Comparison of ENCODE assay signal across 25 cellular contexts in the genomic region with DNA sequence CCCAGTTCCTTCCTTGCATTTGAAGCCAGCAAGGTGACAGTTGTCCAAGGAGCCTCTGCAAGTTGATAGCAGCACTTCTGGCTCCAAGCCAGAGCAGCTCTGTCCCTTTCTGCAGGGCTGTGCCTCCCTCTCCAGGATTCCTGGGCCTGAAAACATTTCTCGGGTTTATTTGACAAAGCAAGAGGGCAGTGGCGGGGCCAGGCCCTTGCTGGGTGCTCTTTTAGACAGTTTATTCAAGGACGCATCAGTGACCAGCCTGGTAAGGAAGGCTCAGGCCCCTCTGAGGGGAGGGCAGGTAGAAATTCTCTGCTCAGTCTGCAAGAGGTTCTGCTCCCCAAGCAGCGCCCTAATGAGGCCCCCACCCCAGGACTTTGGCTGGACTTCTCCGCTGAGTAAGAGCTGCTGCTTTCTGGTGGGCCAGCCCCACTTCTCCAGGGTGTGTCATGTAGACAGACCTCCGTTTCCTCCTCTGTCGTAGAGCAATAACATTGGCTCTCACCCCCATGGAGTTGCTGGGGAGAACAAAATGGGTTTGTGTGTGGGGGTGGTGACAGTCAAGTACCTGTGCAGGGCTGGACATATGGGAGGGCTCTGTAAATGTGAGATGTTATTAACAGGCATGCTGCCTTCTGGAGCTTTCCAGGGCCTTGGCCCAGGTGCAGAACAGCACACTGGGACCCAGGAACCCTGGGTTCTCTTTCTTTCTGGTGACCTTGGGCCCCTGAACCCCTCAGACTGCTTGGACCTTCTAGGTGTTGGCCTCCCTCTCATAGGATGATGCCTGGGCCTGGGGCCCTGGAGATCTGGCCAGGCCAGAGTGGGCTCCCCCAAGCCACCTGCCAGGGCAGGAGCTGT.
DNase-seq lines count a peak whose midpoint lies in the region; ATAC-seq and TF ChIP-seq lines count a peak whose summit lies in the region.
"Had no signal": no experiment of that assay in that cellular context is flagged by ENCODE, and none has a peak within 500 bp of the region (broad histone marks: within the 10 kb centered on the region; RNA-seq: fewer than 3 reads in every experiment).

No MANE protein-coding gene starts in this region.

- H2AFZ ChIP-seq in PC-9, result no peak overlapping the region

- no peaks in the 10 kb centered on the region for H3K9me2 ChIP-seq in PC-9 (ENCODE audit: insufficient read depth)

- H3K27me3 Mint-ChIP-seq in activated CD8-positive, alpha-beta T cell treated with anti-CD3 and anti-CD28 coated beads, Interleukin-2, amount 10 ng/mL, durations not matched to agents 7 days and 5 days (ENCODE audit: low read depth), result peaks cover 2% of the 10 kb centered on the region
- no peaks in the 10 kb centered on the region for H3K27me3 Mint-ChIP-seq in activated CD8-positive, alpha-beta T cell treated with anti-CD3 and anti-CD28 coated beads for 36 hours

- peaks cover 90% of the 10 kb centered on the region for H3K4me1 Mint-ChIP-seq in activated CD8-positive, alpha-beta T cell treated with anti-CD3 and anti-CD28 coated beads, Interleukin-2, amount 10 ng/mL, durations not matched to agents 7 days and 5 days (ENCODE audit: low read depth)
- peaks cover 83% of the 10 kb centered on the region for H3K4me1 Mint-ChIP-seq in activated CD8-positive, alpha-beta T cell treated with anti-CD3 and anti-CD28 coated beads for 36 hours (ENCODE audit: low read depth)

- TF ChIP-seq POLR2A in spleen (IDR thresholded peaks at IDR 0.05), result no peak

- ATAC-seq in activated CD8-positive, alpha-beta T cell treated with anti-CD3 and anti-CD28 coated beads, Interleukin-2, amount 10 ng/mL, durations not matched to agents 7 days and 5 days, result no peak
- ATAC-seq in activated CD8-positive, alpha-beta T cell treated with anti-CD3 and anti-CD28 coated beads for 36 hours, result no peak
- no peak for ATAC-seq in GM21786 (IDR thresholded peaks at IDR 0.05; ENCODE audit: unreplicated experiment)
- ATAC-seq: GM12878 had no signal

- H3K9me3 ChIP-seq in PC-9 (ENCODE audit: insufficient read depth, low read depth) (no peaks in the 10 kb centered on the region), spleen (no peaks in the 10 kb centered on the region)
- H3K9me3 ChIP-seq: esophagus muscularis mucosa, HAP-1, Peyer's patch had no signal

- H3K4me3 ChIP-seq in PC-9 (no peak overlapping the region), spleen (no peak overlapping the region)
- H3K4me3 ChIP-seq: cardiac muscle cell, esophagus muscularis mucosa, GM12878, HAP-1, Peyer's patch, SK-N-MC had no signal

- no peaks in the 10 kb centered on the region for H3K36me3 ChIP-seq in PC-9 (ENCODE audit: low read depth)
- H3K36me3 ChIP-seq in spleen, result no peaks in the 10 kb centered on the region
- H3K36me3 ChIP-seq: cardiac muscle cell, esophagus muscularis mucosa, HAP-1, Peyer's patch had no signal

- TF ChIP-seq CTCF in activated CD8-positive, alpha-beta T cell treated with anti-CD3 and anti-CD28 coated beads for 36 hours (IDR thresholded peaks at IDR 0.05), result no peak
- TF ChIP-seq CTCF in PC-9 (conservative IDR thresholded peaks at IDR 0.05) (no peak), spleen (IDR thresholded peaks at IDR 0.05 in 8 of 11, conservative IDR thresholded peaks at IDR 0.05 in 3 of 11) (no peak)

- H4K20me1 ChIP-seq in PC-9 (ENCODE audit: insufficient read depth), result no peaks in the 10 kb centered on the region

- DNase-seq in activated CD8-positive, alpha-beta T cell treated with anti-CD3 and anti-CD28 coated beads, Interleukin-2, amount 10 ng/mL, durations not matched to agents 7 days and 5 days, result no peak
- no peak for DNase-seq in activated CD8-positive, alpha-beta T cell treated with anti-CD3 and anti-CD28 coated beads for 36 hours
- peak in 1 of 2 experiments; percentile 51 for DNase-seq in PC-9
- DNase-seq in kidney tubule cell (ENCODE audit: low spot score), result peak; percentile 18
- peak; percentile 61 for DNase-seq in spleen
- no peak for DNase-seq in amniotic stem cell (lab: John Stamatoyannopoulos, UW)
- DNase-seq in dermis blood vessel endothelial cell, result no peak
- DNase-seq: ACHN; activated CD4-positive, alpha-beta T cell treated with anti-CD3 and anti-CD28 coated beads for 1 hour; activated effector memory CD4-positive, alpha-beta T cell treated with anti-CD3 and anti-CD28 coated beads, Interleukin-2, amount 50 U/mL, for 16 hours; amygdala; KG1; NCI-H1092 treated with DMSO at 0.1 percent for 48 hours; NCI-H2107; stimulated activated CD4-positive, alpha-beta T cell treated with anti-CD3 and anti-CD28 coated beads, Interleukin-15, amount 100 ng/mL, for 24 hours; T1000 had no signal

- peaks cover 14% of the 10 kb centered on the region; the same call in 1 of the 2 replicates for H3F3A ChIP-seq in PC-9 (ENCODE audit: insufficient read depth, low read depth)

- peak overlapping the region; percentile 57 for H3K27ac Mint-ChIP-seq in activated CD8-positive, alpha-beta T cell treated with anti-CD3 and anti-CD28 coated beads, Interleukin-2, amount 10 ng/mL, durations not matched to agents 7 days and 5 days
- H3K27ac Mint-ChIP-seq in activated CD8-positive, alpha-beta T cell treated with anti-CD3 and anti-CD28 coated beads for 36 hours, result no peak overlapping the region

- H3K36me3 Mint-ChIP-seq in activated CD8-positive, alpha-beta T cell treated with anti-CD3 and anti-CD28 coated beads, Interleukin-2, amount 10 ng/mL, durations not matched to agents 7 days and 5 days (ENCODE audit: low read depth), result no peaks in the 10 kb centered on the region
- no peaks in the 10 kb centered on the region for H3K36me3 Mint-ChIP-seq in activated CD8-positive, alpha-beta T cell treated with anti-CD3 and anti-CD28 coated beads for 36 hours (ENCODE audit: low read depth)

- no TSS peak for BruUV-seq in PC-9 (replicated peaks; lab: Mats Ljungman, UMichigan)

- POLR2A ChIA-PET in activated CD8-positive, alpha-beta T cell treated with anti-CD3 and anti-CD28 coated beads, Interleukin-2, amount 10 ng/mL, durations not matched to agents 7 days and 5 days (lab: Charles Lee), result no interaction called here
- POLR2A ChIA-PET in activated CD8-positive, alpha-beta T cell treated with anti-CD3 and anti-CD28 coated beads for 36 hours (lab: Charles Lee), result no interaction called here
- POLR2A ChIA-PET in PC-9 (lab: Charles Lee; ENCODE audit: unreplicated experiment), result no interaction called here

- H3K27me3 ChIP-seq in PC-9 (ENCODE audit: insufficient read depth, low read depth) (no peaks in the 10 kb centered on the region), spleen (replicated peaks in 1 of 7) (peaks cover 0 to 30% (median 0%) of the 10 kb centered on the region in 7 donors)
- H3K27me3 ChIP-seq: esophagus muscularis mucosa, Peyer's patch had no signal

- CTCF ChIA-PET in activated CD8-positive, alpha-beta T cell treated with anti-CD3 and anti-CD28 coated beads, Interleukin-2, amount 10 ng/mL, durations not matched to agents 7 days and 5 days (lab: Charles Lee), result no interaction called here
- CTCF ChIA-PET in activated CD8-positive, alpha-beta T cell treated with anti-CD3 and anti-CD28 coated beads for 36 hours (lab: Charles Lee), result no interaction called here
- CTCF ChIA-PET in PC-9 (lab: Charles Lee), result interaction anchor here (0.6 kb wide), 1 partner anchor 334 kb away, joined by 3 read pairs; no protein-coding TSS in a partner anchor

- H3K79me2 ChIP-seq in PC-9 (ENCODE audit: low read depth), result no peaks in the 10 kb centered on the region

- H3K4me1 ChIP-seq in PC-9 (replicated peaks; ENCODE audit: insufficient read depth) (peaks cover 51% of the 10 kb centered on the region), spleen (peaks cover 0 to 76% (median 31%) of the 10 kb centered on the region in 6 donors)
- H3K4me1 ChIP-seq: esophagus muscularis mucosa had no signal

- H3K27ac ChIP-seq in PC-9, result no peak overlapping the region
- H3K27ac ChIP-seq in spleen, result no peak overlapping the region
- H3K27ac ChIP-seq: C4-2B, cardiac muscle cell, esophagus muscularis mucosa, Peyer's patch, SK-N-MC had no signal

- H3K9me3 Mint-ChIP-seq in activated CD8-positive, alpha-beta T cell treated with anti-CD3 and anti-CD28 coated beads, Interleukin-2, amount 10 ng/mL, durations not matched to agents 7 days and 5 days (ENCODE audit: insufficient read depth), result no peaks in the 10 kb centered on the region
- H3K9me3 Mint-ChIP-seq in activated CD8-positive, alpha-beta T cell treated with anti-CD3 and anti-CD28 coated beads for 36 hours, result no peaks in the 10 kb centered on the region
- H3K9me3 Mint-ChIP-seq: neural crest cell had no signal

- H3K4me3 Mint-ChIP-seq in activated CD8-positive, alpha-beta T cell treated with anti-CD3 and anti-CD28 coated beads, Interleukin-2, amount 10 ng/mL, durations not matched to agents 7 days and 5 days, result no peak overlapping the region
- H3K4me3 Mint-ChIP-seq in activated CD8-positive, alpha-beta T cell treated with anti-CD3 and anti-CD28 coated beads for 36 hours, result no peak overlapping the region
- H3K4me3 Mint-ChIP-seq: neural crest cell had no signal

- WGBS in spleen, 5 donors, result 86 to 92% (median 91%) methylated on average over 7 of the region's 7 CpGs

- H3K4me2 ChIP-seq in PC-9, result peak overlapping the region; percentile 34

- intact Hi-C loops in activated CD8-positive, alpha-beta T cell treated with anti-CD3 and anti-CD28 coated beads for 36 hours (cut with micrococcal nuclease), result loop anchor here (10.0 kb wide), 1 partner anchor 489 kb away; no protein-coding TSS in a partner anchor
- intact Hi-C loops in PC-9 (cut with micrococcal nuclease; ENCODE audit: unreplicated experiment) (loop anchor here (1.0 to 10.0 kb wide), 6 partner anchors 45 to 669 kb away; no protein-coding TSS in a partner anchor), spleen (cut with DNase I; ENCODE audit: low total_unique reads) (no loop called here)

Comparison
In these comparisons a context has a peak if more than half of its experiments do, and no peak if none do; other contexts are left out.
1. DNase-seq: peak in kidney tubule cell (single experiment) and spleen (single experiment); none in activated CD8-positive, alpha-beta T cell treated with anti-CD3 and anti-CD28 coated beads, Interleukin-2, amount 10 ng/mL, durations not matched to agents 7 days and 5 days (single experiment), activated CD8-positive, alpha-beta T cell treated with anti-CD3 and anti-CD28 coated beads for 36 hours (single experiment), amniotic stem cell (single experiment) and dermis blood vessel endothelial cell (single experiment).